8 cellular contexts compared by ENCODE assay signal in genomic region chr22:42344391-42344861, GRCh38.
DNase-seq lines count a peak whose midpoint lies in the region; ATAC-seq and TF ChIP-seq lines count a peak whose summit lies in the region.

No MANE protein-coding gene starts in this region.

- peaks cover 13% of the 10 kb centered on the region for H3K27me3 Mint-ChIP-seq in CD4-positive, CD25-positive, alpha-beta regulatory T cell

- H3K27ac ChIP-seq in CD4-positive, CD25-positive, alpha-beta regulatory T cell (ENCODE audit: insufficient read depth, low read length, poor library complexity, severe bottlenecking): no peak overlapping the region
- peak overlapping the region; percentile 80 to 89 (median 83) for H3K27ac ChIP-seq in esophagus muscularis mucosa (replicated peaks in 1 of 4)

- no peak for TF ChIP-seq CTCF in esophagus muscularis mucosa (IDR thresholded peaks at IDR 0.05)

- peaks cover 0 to 21% (median 0%) of the 10 kb centered on the region in 4 donors for H3K4me1 Mint-ChIP-seq in CD4-positive, CD25-positive, alpha-beta regulatory T cell

- no peak for TF ChIP-seq EP300 in esophagus muscularis mucosa (IDR thresholded peaks at IDR 0.05)

- 42% methylated on average over 16 of the region's 27 CpGs for WGBS in esophagus muscularis mucosa

- H3K27me3 ChIP-seq in CD4-positive, CD25-positive, alpha-beta regulatory T cell (ENCODE audit: control insufficient read depth, insufficient read depth, low read length): peaks cover 2% of the 10 kb centered on the region
- H3K27me3 ChIP-seq in esophagus muscularis mucosa: no peaks in the 10 kb centered on the region

- H3K36me3 ChIP-seq in CD4-positive, CD25-positive, alpha-beta regulatory T cell (ENCODE audit: control insufficient read depth, insufficient read depth, low read length): no peaks in the 10 kb centered on the region
- H3K36me3 ChIP-seq in esophagus muscularis mucosa: no peaks in the 10 kb centered on the region

- peak overlapping the region in 3 of 4 donors; percentile 27 to 70 (median 48) for H3K4me3 Mint-ChIP-seq in CD4-positive, CD25-positive, alpha-beta regulatory T cell

- H3K9me3 Mint-ChIP-seq in CD4-positive, CD25-positive, alpha-beta regulatory T cell: peaks cover 0 to 1% (median 0%) of the 10 kb centered on the region in 7 donors

- no peak for ATAC-seq in CD4-positive, CD25-positive, alpha-beta regulatory T cell (ENCODE audit: low read depth in 2 of 2)
- no peak for ATAC-seq in HG02623 (IDR thresholded peaks at IDR 0.05; ENCODE audit: unreplicated experiment)
- ATAC-seq in GM18498 (IDR thresholded peaks at IDR 0.05; ENCODE audit: unreplicated experiment): no peak

- H3K27ac Mint-ChIP-seq in CD4-positive, CD25-positive, alpha-beta regulatory T cell: no peak overlapping the region

- H3K4me1 ChIP-seq in CD4-positive, CD25-positive, alpha-beta regulatory T cell (ENCODE audit: control insufficient read depth, insufficient read depth, low read length, poor library complexity, severe bottlenecking): no peaks in the 10 kb centered on the region
- peaks cover 4 to 49% (median 42%) of the 10 kb centered on the region in 4 donors for H3K4me1 ChIP-seq in esophagus muscularis mucosa

- H3K4me3 ChIP-seq in CD4-positive, CD25-positive, alpha-beta regulatory T cell (ENCODE audit: low read depth, low read length): no peak overlapping the region
- peak overlapping the region; percentile 53 to 68 (median 56) for H3K4me3 ChIP-seq in esophagus muscularis mucosa

- no peak for TF ChIP-seq POLR2A in esophagus muscularis mucosa (IDR thresholded peaks at IDR 0.05; ENCODE audit: low read depth)

- no peaks in the 10 kb centered on the region for H3K9me3 ChIP-seq in CD4-positive, CD25-positive, alpha-beta regulatory T cell (ENCODE audit: control insufficient read depth in 2 of 2, low read length in 2 of 2)
- no peaks in the 10 kb centered on the region for H3K9me3 ChIP-seq in esophagus muscularis mucosa

- DNase-seq in CD4-positive, CD25-positive, alpha-beta regulatory T cell: no peak
- peak; percentile 67 for DNase-seq in NCI-H2227 (lab: John Stamatoyannopoulos, UW; ENCODE audit: unreplicated experiment)
- no peak for DNase-seq in esophagus muscularis mucosa (ENCODE audit: extremely low spot score)
- peak; percentile 37 to 91 (median 78) for DNase-seq in nucleus accumbens (lab: John Stamatoyannopoulos, UW)
- DNase-seq in NCI-H2171 (lab: John Stamatoyannopoulos, UW): no peak
- no peak for DNase-seq in NCI-H345 treated with DMSO at 0.1 percent for 48 hours (lab: John Stamatoyannopoulos, UW; ENCODE audit: unreplicated experiment)

- no peaks in the 10 kb centered on the region for H3K36me3 Mint-ChIP-seq in CD4-positive, CD25-positive, alpha-beta regulatory T cell

- intact Hi-C loops in esophagus muscularis mucosa (cut with DNase I): no loop called here

Comparison
In these comparisons a context has a peak if more than half of its experiments do, and no peak if none do; other contexts are left out.
1. DNase-seq: peak in NCI-H2227 (single experiment) and nucleus accumbens (56 of 56); none in CD4-positive, CD25-positive, alpha-beta regulatory T cell (0 of 3), esophagus muscularis mucosa (single experiment), NCI-H2171 (single experiment) and NCI-H345 treated with DMSO at 0.1 percent for 48 hours (single experiment).